1 cellular context compared by ENCODE assay signal in the genomic region with DNA sequence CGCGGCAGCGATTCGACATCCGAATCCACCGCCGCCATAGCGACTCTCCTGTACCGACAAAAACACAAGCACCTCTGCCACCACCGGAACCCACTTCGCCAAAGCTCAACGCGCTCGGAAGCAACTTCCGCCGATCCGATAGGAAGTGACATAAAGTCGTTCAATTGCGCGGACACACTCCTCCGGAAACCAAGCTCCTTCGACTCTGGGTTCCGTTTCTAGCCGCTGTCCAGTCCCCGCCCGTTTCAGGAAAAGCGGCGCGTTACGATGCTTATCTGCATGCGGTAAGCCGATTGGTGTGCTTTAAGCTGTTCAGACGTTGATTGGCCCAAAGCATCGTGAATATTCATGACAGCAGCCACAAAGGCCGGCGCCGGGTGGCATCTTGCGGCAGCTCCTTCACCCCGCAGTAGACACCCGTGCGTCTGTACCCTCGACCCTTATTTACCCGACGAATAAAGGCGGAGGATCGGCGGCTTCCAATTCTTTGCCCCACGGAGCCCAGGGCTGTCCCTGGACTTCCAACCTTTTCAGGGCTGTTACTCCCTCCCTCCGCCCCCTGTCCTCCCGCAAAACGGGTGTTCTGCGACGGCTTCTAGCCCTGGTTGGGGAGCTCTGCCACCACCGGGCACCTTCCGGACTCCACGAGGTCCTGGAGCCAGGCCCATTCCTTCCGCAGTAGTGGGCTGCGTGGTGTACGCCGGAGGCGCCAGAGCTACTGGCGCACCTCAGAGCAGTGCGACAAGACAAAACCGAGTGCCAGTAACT.
TF ChIP-seq lines count a peak whose summit lies in the region.

A gene with protein sequence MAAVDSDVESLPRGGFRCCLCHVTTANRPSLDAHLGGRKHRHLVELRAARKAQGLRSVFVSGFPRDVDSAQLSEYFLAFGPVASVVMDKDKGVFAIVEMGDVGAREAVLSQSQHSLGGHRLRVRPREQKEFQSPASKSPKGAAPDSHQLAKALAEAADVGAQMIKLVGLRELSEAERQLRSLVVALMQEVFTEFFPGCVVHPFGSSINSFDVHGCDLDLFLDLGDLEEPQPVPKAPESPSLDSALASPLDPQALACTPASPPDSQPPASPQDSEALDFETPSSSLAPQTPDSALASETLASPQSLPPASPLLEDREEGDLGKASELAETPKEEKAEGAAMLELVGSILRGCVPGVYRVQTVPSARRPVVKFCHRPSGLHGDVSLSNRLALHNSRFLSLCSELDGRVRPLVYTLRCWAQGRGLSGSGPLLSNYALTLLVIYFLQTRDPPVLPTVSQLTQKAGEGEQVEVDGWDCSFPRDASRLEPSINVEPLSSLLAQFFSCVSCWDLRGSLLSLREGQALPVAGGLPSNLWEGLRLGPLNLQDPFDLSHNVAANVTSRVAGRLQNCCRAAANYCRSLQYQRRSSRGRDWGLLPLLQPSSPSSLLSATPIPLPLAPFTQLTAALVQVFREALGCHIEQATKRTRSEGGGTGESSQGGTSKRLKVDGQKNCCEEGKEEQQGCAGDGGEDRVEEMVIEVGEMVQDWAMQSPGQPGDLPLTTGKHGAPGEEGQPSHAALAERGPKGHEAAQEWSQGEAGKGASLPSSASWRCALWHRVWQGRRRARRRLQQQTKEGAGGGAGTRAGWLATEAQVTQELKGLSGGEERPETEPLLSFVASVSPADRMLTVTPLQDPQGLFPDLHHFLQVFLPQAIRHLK (minus strand): TSS at position 76 of the 768 bp plus-strand sequence. CDS start 38 bp downstream, at position 38.

TF ChIP-seq in GM12878, 131 proteins besides CTCF, POLR2A, EP300 and RAD21 (continued from another document and continues in another):
- TF ChIP-seq BCLAF1 (IDR thresholded peaks at IDR 0.05) (no peak), CBX3 (IDR thresholded peaks at IDR 0.05; ENCODE audit: borderline replicate concordance, low read depth) (no peak), SUZ12 (IDR thresholded peaks at IDR 0.05; ENCODE audit: unreplicated experiment) (no peak), POLR2AphosphoS2 (IDR thresholded peaks at IDR 0.05; ENCODE audit: low read depth, low read length) (peak; percentile 96), STAT3 (IDR thresholded peaks at IDR 0.05; ENCODE audit: low read depth, low read length) (peak; percentile 32; the same call in 1 of the 2 replicates), E2F4 (IDR thresholded peaks at IDR 0.05; ENCODE audit: low read depth, low read length) (no peak), HDAC2 (IDR thresholded peaks at IDR 0.05) (0 out of 2 replicates have a peak, but pooled peaks have one; percentile 21), SRF (IDR thresholded peaks at IDR 0.05; ENCODE audit: low read depth in 2 of 2, low read length in 2 of 2) (peak in 1 of 2 experiments; percentile 89; a peak in 2 of 4 replicates), GABPA (IDR thresholded peaks at IDR 0.05; ENCODE audit: low read depth) (peak; percentile 99), SREBF1 (IDR thresholded peaks at IDR 0.05; ENCODE audit: low read length) (no peak), MEF2A (IDR thresholded peaks at IDR 0.05; ENCODE audit: insufficient read depth, low read depth, low read length) (peak; percentile 67; the same call in 1 of the 2 replicates), NFIC (IDR thresholded peaks at IDR 0.05; ENCODE audit: low read depth, low read length) (peak; percentile 33; the same call in 1 of the 2 replicates), ELK1 (IDR thresholded peaks at IDR 0.05; ENCODE audit: low read depth, low read length) (peak; percentile 86), ZSCAN29 (IDR thresholded peaks at IDR 0.05) (peak; percentile 7; the same call in 1 of the 2 replicates), TCF7 (IDR thresholded peaks at IDR 0.05; ENCODE audit: borderline replicate concordance) (no peak), HCFC1 (IDR thresholded peaks at IDR 0.05; ENCODE audit: low read length) (peak; percentile 92), MYB (IDR thresholded peaks at IDR 0.05; ENCODE audit: borderline replicate concordance, low read depth, low read length) (no peak), SMC3 (IDR thresholded peaks at IDR 0.05; ENCODE audit: borderline replicate concordance, low read length) (no peak; the same call in 1 of the 2 replicates), PAX5 (IDR thresholded peaks at IDR 0.05; ENCODE audit: borderline replicate concordance, low read depth, low read length) (peak; percentile 66), FOXK2 (IDR thresholded peaks at IDR 0.05) (peak; percentile 84), BMI1 (IDR thresholded peaks at IDR 0.05; ENCODE audit: borderline replicate concordance) (no peak), RAD51 (IDR thresholded peaks at IDR 0.05) (peak; percentile 39; the same call in 1 of the 2 replicates), CHD4 (IDR thresholded peaks at IDR 0.05) (no peak), CEBPZ (IDR thresholded peaks at IDR 0.05; ENCODE audit: low read depth, low read length) (peak; percentile 37; the same call in 1 of the 2 replicates), YY1 (IDR thresholded peaks at IDR 0.05; ENCODE audit: low read depth, low read length) (peak; percentile 92), YBX1 (IDR thresholded peaks at IDR 0.05) (no peak), SPI1 (IDR thresholded peaks at IDR 0.05; ENCODE audit: borderline replicate concordance, insufficient read depth, low read depth, low read length) (0 out of 2 replicates have a peak, but pooled peaks have one; percentile 22), CHD1 (IDR thresholded peaks at IDR 0.05; ENCODE audit: low read depth, low read length) (no peak), RUNX3 (IDR thresholded peaks at IDR 0.05; ENCODE audit: low read length) (peak; percentile 85), HDAC6 (IDR thresholded peaks at IDR 0.05; ENCODE audit: unreplicated experiment) (no peak)
- TF ChIP-seq, protein P1, sequence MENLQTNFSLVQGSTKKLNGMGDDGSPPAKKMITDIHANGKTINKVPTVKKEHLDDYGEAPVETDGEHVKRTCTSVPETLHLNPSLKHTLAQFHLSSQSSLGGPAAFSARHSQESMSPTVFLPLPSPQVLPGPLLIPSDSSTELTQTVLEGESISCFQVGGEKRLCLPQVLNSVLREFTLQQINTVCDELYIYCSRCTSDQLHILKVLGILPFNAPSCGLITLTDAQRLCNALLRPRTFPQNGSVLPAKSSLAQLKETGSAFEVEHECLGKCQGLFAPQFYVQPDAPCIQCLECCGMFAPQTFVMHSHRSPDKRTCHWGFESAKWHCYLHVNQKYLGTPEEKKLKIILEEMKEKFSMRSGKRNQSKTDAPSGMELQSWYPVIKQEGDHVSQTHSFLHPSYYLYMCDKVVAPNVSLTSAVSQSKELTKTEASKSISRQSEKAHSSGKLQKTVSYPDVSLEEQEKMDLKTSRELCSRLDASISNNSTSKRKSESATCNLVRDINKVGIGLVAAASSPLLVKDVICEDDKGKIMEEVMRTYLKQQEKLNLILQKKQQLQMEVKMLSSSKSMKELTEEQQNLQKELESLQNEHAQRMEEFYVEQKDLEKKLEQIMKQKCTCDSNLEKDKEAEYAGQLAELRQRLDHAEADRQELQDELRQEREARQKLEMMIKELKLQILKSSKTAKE (IDR thresholded peaks at IDR 0.05; ENCODE audit: low read depth, poor library complexity, severe bottlenecking) = peak; percentile 76
- TF ChIP-seq, protein P2, sequence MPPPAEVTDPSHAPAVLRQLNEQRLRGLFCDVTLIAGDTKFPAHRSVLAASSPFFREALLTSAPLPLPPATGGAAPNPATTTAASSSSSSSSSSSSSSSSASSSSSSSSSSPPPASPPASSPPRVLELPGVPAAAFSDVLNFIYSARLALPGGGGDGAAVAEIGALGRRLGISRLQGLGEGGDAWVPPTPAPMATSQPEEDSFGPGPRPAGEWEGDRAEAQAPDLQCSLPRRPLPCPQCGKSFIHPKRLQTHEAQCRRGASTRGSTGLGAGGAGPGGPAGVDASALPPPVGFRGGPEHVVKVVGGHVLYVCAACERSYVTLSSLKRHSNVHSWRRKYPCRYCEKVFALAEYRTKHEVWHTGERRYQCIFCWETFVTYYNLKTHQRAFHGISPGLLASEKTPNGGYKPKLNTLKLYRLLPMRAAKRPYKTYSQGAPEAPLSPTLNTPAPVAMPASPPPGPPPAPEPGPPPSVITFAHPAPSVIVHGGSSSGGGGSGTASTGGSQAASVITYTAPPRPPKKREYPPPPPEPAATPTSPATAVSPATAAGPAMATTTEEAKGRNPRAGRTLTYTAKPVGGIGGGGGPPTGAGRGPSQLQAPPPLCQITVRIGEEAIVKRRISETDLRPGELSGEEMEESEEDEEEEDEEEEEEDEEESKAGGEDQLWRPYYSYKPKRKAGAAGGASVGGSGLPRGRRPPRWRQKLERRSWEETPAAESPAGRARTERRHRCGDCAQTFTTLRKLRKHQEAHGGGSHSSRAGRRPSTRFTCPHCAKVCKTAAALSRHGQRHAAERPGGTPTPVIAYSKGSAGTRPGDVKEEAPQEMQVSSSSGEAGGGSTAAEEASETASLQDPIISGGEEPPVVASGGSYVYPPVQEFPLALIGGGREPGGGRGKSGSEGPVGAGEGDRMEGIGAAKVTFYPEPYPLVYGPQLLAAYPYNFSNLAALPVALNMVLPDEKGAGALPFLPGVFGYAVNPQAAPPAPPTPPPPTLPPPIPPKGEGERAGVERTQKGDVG (CRISPR knock-in tag; IDR thresholded peaks at IDR 0.05) = no peak
- TF ChIP-seq, protein P3, sequence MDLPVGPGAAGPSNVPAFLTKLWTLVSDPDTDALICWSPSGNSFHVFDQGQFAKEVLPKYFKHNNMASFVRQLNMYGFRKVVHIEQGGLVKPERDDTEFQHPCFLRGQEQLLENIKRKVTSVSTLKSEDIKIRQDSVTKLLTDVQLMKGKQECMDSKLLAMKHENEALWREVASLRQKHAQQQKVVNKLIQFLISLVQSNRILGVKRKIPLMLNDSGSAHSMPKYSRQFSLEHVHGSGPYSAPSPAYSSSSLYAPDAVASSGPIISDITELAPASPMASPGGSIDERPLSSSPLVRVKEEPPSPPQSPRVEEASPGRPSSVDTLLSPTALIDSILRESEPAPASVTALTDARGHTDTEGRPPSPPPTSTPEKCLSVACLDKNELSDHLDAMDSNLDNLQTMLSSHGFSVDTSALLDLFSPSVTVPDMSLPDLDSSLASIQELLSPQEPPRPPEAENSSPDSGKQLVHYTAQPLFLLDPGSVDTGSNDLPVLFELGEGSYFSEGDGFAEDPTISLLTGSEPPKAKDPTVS (IDR thresholded peaks at IDR 0.05; ENCODE audit: low read depth, low read length) = peak; percentile 82
- TF ChIP-seq, protein P4, sequence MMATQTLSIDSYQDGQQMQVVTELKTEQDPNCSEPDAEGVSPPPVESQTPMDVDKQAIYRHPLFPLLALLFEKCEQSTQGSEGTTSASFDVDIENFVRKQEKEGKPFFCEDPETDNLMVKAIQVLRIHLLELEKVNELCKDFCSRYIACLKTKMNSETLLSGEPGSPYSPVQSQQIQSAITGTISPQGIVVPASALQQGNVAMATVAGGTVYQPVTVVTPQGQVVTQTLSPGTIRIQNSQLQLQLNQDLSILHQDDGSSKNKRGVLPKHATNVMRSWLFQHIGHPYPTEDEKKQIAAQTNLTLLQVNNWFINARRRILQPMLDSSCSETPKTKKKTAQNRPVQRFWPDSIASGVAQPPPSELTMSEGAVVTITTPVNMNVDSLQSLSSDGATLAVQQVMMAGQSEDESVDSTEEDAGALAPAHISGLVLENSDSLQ (IDR thresholded peaks at IDR 0.05) = peak; percentile 85
